ENCODE assay signal across 14 cellular contexts in genomic region chr14:96255501-96256366, GRCh38. TPM values are rescaled to one million over a fixed set of nuclear protein-coding genes. Genes with fewer than 3 reads are reported as not detected.
DNase-seq lines count a peak whose midpoint lies in the region; ATAC-seq, FAIRE-seq and TF ChIP-seq lines count a peak whose summit lies in the region.
"Had no signal": no experiment of that assay in that cellular context is flagged by ENCODE, and none has a peak within 500 bp of the region (broad histone marks: within the 10 kb centered on the region; RNA-seq: fewer than 3 reads in every experiment).

TSS of gene BDKRB1 (plus strand) at chr14:96256210. CDS start at chr14:96263683, 7,473 bp downstream.

- peaks cover 15% of the 10 kb centered on the region for H3K4me1 Mint-ChIP-seq in WTC11
- H3K4me1 Mint-ChIP-seq: central memory CD8-positive, alpha-beta T cell had no signal

- DNase-seq in M059J (ENCODE audit: low read depth): peak; percentile 73
- no peak for DNase-seq in kidney
- no peak for DNase-seq in left lobe of liver (ENCODE audit: low spot score)
- DNase-seq in DMS 273 treated with DMSO at 0.1 percent for 48 hours (lab: John Stamatoyannopoulos, UW): no peak
- DNase-seq in WTC11 (ENCODE audit: low spot score): no peak
- DNase-seq: activated CD4-positive, CD25-positive, alpha-beta regulatory T cell treated with anti-CD3 and anti-CD28 coated beads, Interleukin-2, amount 50 U/mL, for 72 hours; GOT3; heart left ventricle had no signal

- ATAC-seq in left lobe of liver: no peak
- no peak for ATAC-seq in WTC11

- H3K4me3 Mint-ChIP-seq in WTC11: no peak within 1 kb of the TSS
- H3K4me3 Mint-ChIP-seq: central memory CD8-positive, alpha-beta T cell had no signal

- H3K4me3 ChIP-seq in ACC112 (ENCODE audit: low read depth, low read length) (peak within 1 kb of the TSS; percentile 60), duodenal mucosa (ENCODE audit: low read depth in 1 of 2, low read length in 2 of 2) (no peak within 1 kb of the TSS), muscle layer of duodenum (ENCODE audit: low read depth in 1 of 2, low read length in 2 of 2) (peak within 1 kb of the TSS; percentile 20 to 31), kidney (ENCODE audit: low read length in 2 of 2) (no peak within 1 kb of the TSS)
- H3K4me3 ChIP-seq: heart left ventricle had no signal

- H3K36me3 ChIP-seq in ACC112 (ENCODE audit: insufficient read depth, low read length) (no peaks in the 10 kb centered on the region), duodenal mucosa (ENCODE audit: control insufficient read depth in 1 of 2, insufficient read depth in 2 of 2, low read length in 2 of 2) (no peaks in the 10 kb centered on the region), muscle layer of duodenum (ENCODE audit: control insufficient read depth in 1 of 2, insufficient read depth in 2 of 2, low read length in 2 of 2) (no peaks in the 10 kb centered on the region), kidney (ENCODE audit: control insufficient read depth in 1 of 2, insufficient read depth in 2 of 2, low read length in 2 of 2) (no peaks in the 10 kb centered on the region)
- H3K36me3 ChIP-seq: heart left ventricle had no signal

- H3K27ac Mint-ChIP-seq in WTC11: no peak within 1 kb of the TSS

- H2AFZ ChIP-seq in ACC112 (ENCODE audit: low read length, unreplicated experiment): peak within 1 kb of the TSS; percentile 62

- no peaks in the 10 kb centered on the region for H3K27me3 Mint-ChIP-seq in WTC11 (ENCODE audit: low read depth)

- TF ChIP-seq CTCF in kidney (IDR thresholded peaks at IDR 0.05; ENCODE audit: borderline replicate concordance, extremely low read depth, insufficient read depth) (no peak), WTC11 (IDR thresholded peaks at IDR 0.05) (no peak)

- H3K9ac ChIP-seq in duodenal mucosa (ENCODE audit: low read depth in 1 of 2, low read length in 2 of 2) (no peak within 1 kb of the TSS), kidney (ENCODE audit: low read length in 2 of 2) (no peak within 1 kb of the TSS)
- H3K9ac ChIP-seq: KMS-11 had no signal

- no peaks in the 10 kb centered on the region for H3K79me2 ChIP-seq in ACC112 (ENCODE audit: control insufficient read depth, insufficient read depth, low read length, unreplicated experiment)

- CTCF ChIA-PET in WTC11 (lab: Charles Lee): interaction anchor here (1.0 kb wide), 1 partner anchor 155 kb away, joined by 4 read pairs; no protein-coding TSS in a partner anchor

- H3K4me1 ChIP-seq in ACC112 (ENCODE audit: control insufficient read depth, insufficient read depth, low read length, unreplicated experiment) (peaks cover 50% of the 10 kb centered on the region), duodenal mucosa (ENCODE audit: control insufficient read depth in 1 of 2, insufficient read depth in 2 of 2, low read length in 2 of 2) (peaks cover 0 to 7% of the 10 kb centered on the region in 2 donors), muscle layer of duodenum (ENCODE audit: control insufficient read depth in 1 of 2, insufficient read depth in 2 of 2, low read length in 2 of 2) (peaks cover 0 to 4% of the 10 kb centered on the region in 2 donors), kidney (ENCODE audit: control insufficient read depth in 1 of 2, insufficient read depth in 1 of 2, low read depth in 1 of 2, low read length in 2 of 2) (no peaks in the 10 kb centered on the region)

- H3K9me3 ChIP-seq in duodenal mucosa (ENCODE audit: control insufficient read depth in 1 of 2, low read length in 2 of 2) (no peaks in the 10 kb centered on the region), muscle layer of duodenum (ENCODE audit: control insufficient read depth in 1 of 2, low read length in 2 of 2) (peaks cover 0 to 5% of the 10 kb centered on the region in 2 donors), kidney (ENCODE audit: control insufficient read depth in 1 of 2, low read length in 2 of 2) (peaks cover 0 to 5% of the 10 kb centered on the region in 2 donors)

- POLR2A ChIA-PET in WTC11 (lab: Charles Lee): no interaction called here

- H3K9me3 Mint-ChIP-seq in WTC11: peaks cover 5% of the 10 kb centered on the region
- H3K9me3 Mint-ChIP-seq: central memory CD8-positive, alpha-beta T cell had no signal

- H3K27me3 ChIP-seq in ACC112 (ENCODE audit: insufficient read depth, low read length) (no peaks in the 10 kb centered on the region), duodenal mucosa (ENCODE audit: control insufficient read depth in 1 of 2, insufficient read depth in 2 of 2, low read length in 2 of 2) (no peaks in the 10 kb centered on the region), muscle layer of duodenum (ENCODE audit: low read depth, low read length) (no peaks in the 10 kb centered on the region)

- intact Hi-C loops in kidney (cut with DNase I): no loop called here

- no peak for FAIRE-seq in kidney (lab: Jason Lieb, UNC)
- FAIRE-seq: G401.6 had no signal

- H3K36me3 Mint-ChIP-seq in WTC11: no peaks in the 10 kb centered on the region

- H3K27ac ChIP-seq in ACC112 (ENCODE audit: low read depth, low read length) (peak within 1 kb of the TSS; percentile 85), duodenal mucosa (ENCODE audit: low read depth, low read length) (peak within 1 kb of the TSS; percentile 10), muscle layer of duodenum (ENCODE audit: low read length) (peak within 1 kb of the TSS; percentile 76), kidney (ENCODE audit: low read depth in 2 of 2, low read length in 2 of 2) (no peak within 1 kb of the TSS)
- H3K27ac ChIP-seq: KMS-11 had no signal

TF ChIP-seq in WTC11, 78 proteins besides CTCF, POLR2A, EP300 and RAD21 (continues in another document):
- no peak for TF ChIP-seq GTF2I (CRISPR knock-in tag; conservative IDR thresholded peaks at IDR 0.05)
- TF ChIP-seq GABPB1 (CRISPR knock-in tag; IDR thresholded peaks at IDR 0.05): no peak
- TF ChIP-seq E2F5 (CRISPR knock-in tag; IDR thresholded peaks at IDR 0.05): no peak
- TF ChIP-seq PRDM15 (CRISPR knock-in tag; IDR thresholded peaks at IDR 0.05): no peak

RNA-seq across cellular contexts. Expression of gene BDKRB1, which starts in this region (rescaled TPM):
- 0.10 and 1.7 TPM in 2 replicates for total RNA-seq in M059J (2014; rRNA removed; shearing (Covaris generic))
- 1.2 TPM for total RNA-seq in kidney
- polyA plus RNA-seq in kidney (ENCODE audit: insufficient read depth, low read depth, low replicate concordance): 1.5 TPM
- not detected for total RNA-seq in left lobe of liver
- total RNA-seq in WTC11 (2021): 0.11 to 0.27 TPM in 2 of 3 replicates, not detected in the other

Comparison
In these comparisons a context has a peak if more than half of its experiments do, and no peak if none do; other contexts are left out.
1. H3K27ac ChIP-seq: peak in ACC112 (single experiment), duodenal mucosa (single experiment) and muscle layer of duodenum (single experiment); none in kidney (0 of 2).
2. H3K4me3 ChIP-seq: peak in ACC112 (single experiment) and muscle layer of duodenum (2 of 2); none in duodenal mucosa (0 of 2) and kidney (0 of 2).